ENCODE assay signal across 8 cellular contexts in the genomic region with DNA sequence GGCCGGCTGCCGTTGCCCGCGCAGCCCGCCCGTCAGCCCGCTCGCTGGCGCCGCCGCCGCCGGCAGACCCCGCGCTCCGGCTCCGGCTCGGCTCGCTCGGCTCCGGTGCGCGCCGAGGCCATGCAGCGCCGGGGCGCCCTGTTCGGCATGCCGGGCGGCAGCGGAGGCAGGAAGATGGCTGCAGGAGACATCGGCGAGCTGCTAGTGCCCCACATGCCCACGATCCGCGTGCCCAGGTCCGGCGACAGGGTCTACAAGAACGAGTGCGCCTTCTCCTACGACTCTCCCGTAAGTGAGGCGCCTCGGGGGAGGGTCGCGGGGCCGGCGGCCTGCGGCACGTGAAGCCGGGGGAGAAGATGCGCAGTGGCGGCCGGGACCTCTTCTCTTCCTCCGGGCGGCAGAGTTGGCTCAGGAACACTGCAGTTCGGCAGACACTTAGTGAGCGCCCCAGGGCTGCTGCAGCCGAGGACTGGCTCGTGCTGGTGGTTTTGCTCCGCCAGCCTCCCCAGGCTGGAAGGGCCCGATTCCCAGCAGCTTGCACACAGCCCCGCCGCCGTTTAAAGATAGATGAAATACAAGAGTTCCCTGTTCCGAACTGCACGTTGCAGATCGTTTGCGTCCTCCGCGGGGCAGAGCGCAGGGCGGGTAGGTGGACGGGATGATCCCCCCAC. TPM values are rescaled to one million over a fixed set of nuclear protein-coding genes. Genes with fewer than 3 reads are reported as not detected.
A peak's percentile ranks its signal among the peaks of the same experiment; 100 is the strongest.
DNase-seq lines count a peak whose midpoint lies in the region; ATAC-seq and TF ChIP-seq lines count a peak whose summit lies in the region.

No MANE protein-coding gene starts in this region.

- peak overlapping the region; percentile 89 for H3K4me2 ChIP-seq in BLaER1

- DNase-seq in NCI-H460 (ENCODE audit: extremely low read depth, low read depth) = peak; percentile 34
- DNase-seq in activated CD4-positive, alpha-beta T cell treated with anti-CD3 and anti-CD28 coated beads, Interleukin-2, amount 50 U/mL, for 1 hour = peak; percentile 58
- peak; percentile 82 for DNase-seq in dermis blood vessel endothelial cell
- DNase-seq in right lobe of liver = peak; percentile 82 to 86 (median 84)
- DNase-seq in stimulated activated CD4-positive, alpha-beta T cell treated with anti-CD3 and anti-CD28 coated beads, Interleukin-4, amount 100 ng/mL, for 24 hours = peak; percentile 68

- H3K27me3 ChIP-seq in BLaER1 (no peaks in the 10 kb centered on the region), right lobe of liver (no peaks in the 10 kb centered on the region)

- WGBS in right lobe of liver (ENCODE audit: insufficient coverage, low coverage, low lambda C conversion rate, missing lambda C conversion rate) = 0% methylated on average over 9 of the region's 74 CpGs

- peak overlapping the region; percentile 96 for H3K9ac ChIP-seq in BLaER1

- H3K36me3 ChIP-seq in BLaER1 (peaks cover 22% of the 10 kb centered on the region), right lobe of liver (no peaks in the 10 kb centered on the region)

- peaks cover 33% of the 10 kb centered on the region for H3K4me1 ChIP-seq in BLaER1
- no peaks in the 10 kb centered on the region for H3K4me1 ChIP-seq in right lobe of liver

- no peaks in the 10 kb centered on the region for H3K9me3 ChIP-seq in BLaER1
- no peaks in the 10 kb centered on the region for H3K9me3 ChIP-seq in right lobe of liver

- peak; percentile 50 for ATAC-seq in GM19043 (IDR thresholded peaks at IDR 0.05; ENCODE audit: low read depth, unreplicated experiment)
- peak; percentile 47 for ATAC-seq in HG03342 (IDR thresholded peaks at IDR 0.05; ENCODE audit: unreplicated experiment)
- peak; percentile 82 to 90 (median 86) for ATAC-seq in right lobe of liver

- peaks cover 42% of the 10 kb centered on the region for H4K20me1 ChIP-seq in BLaER1

- H3K27ac ChIP-seq in BLaER1 (peak overlapping the region; percentile 96), right lobe of liver (peak overlapping the region; percentile 75 to 86 (median 84))

- peak; percentile 62 for TF ChIP-seq POLR2A in right lobe of liver (IDR thresholded peaks at IDR 0.05)

- intact Hi-C loops in right lobe of liver (cut with DNase I) = no loop called here

- peak overlapping the region; percentile 90 for H3K4me3 ChIP-seq in BLaER1
- H3K4me3 ChIP-seq in right lobe of liver = peak overlapping the region; percentile 75 to 90 (median 82)

- peak in 1 of 4 donors; percentile 16 for TF ChIP-seq CTCF in right lobe of liver (IDR thresholded peaks at IDR 0.05)

RNA-seq across cellular contexts. Expression of gene USP13, which starts 0.4 kb away (rescaled TPM):
- 4.4 and 8.1 TPM in 2 replicates for total RNA-seq in NCI-H460 (2014; rRNA removed; shearing (Covaris generic))
- polyA plus RNA-seq in NCI-H460 (2014; cell fraction: nucleus; rRNA removed) = 3.5 and 4.2 TPM in 2 replicates
- total RNA-seq in dermis blood vessel endothelial cell (30.5 and 52.0 TPM in 2 replicates), right lobe of liver (10 to 100 TPM in 1 of 6 experiments, 1 to 10 TPM in 5; 6.0 to 11.1 (median 6.9) TPM)

RNA-seq across cellular contexts. Expression of gene NDUFB5, which starts 48.6 kb away (rescaled TPM):
- total RNA-seq in NCI-H460 (2014; rRNA removed; shearing (Covaris generic)) = 168 and 203 TPM in 2 replicates
- 81.7 and 145 TPM in 2 replicates for polyA plus RNA-seq in NCI-H460 (2014; cell fraction: nucleus; rRNA removed)
- total RNA-seq in dermis blood vessel endothelial cell (92.3 and 152 TPM in 2 replicates), right lobe of liver (100 to 1,000 TPM in 1 of 6 experiments, 10 to 100 TPM in 5; 53.4 to 102 (median 64.6) TPM)

RNA-seq across cellular contexts. Expression of gene MRPL47, which starts 48.8 kb away (rescaled TPM):
- 60.4 and 68.1 TPM in 2 replicates for total RNA-seq in NCI-H460 (2014; rRNA removed; shearing (Covaris generic))
- polyA plus RNA-seq in NCI-H460 (2014; cell fraction: nucleus; rRNA removed) = 33.8 and 42.4 TPM in 2 replicates
- 30.1 and 36.1 TPM in 2 replicates for total RNA-seq in dermis blood vessel endothelial cell
- total RNA-seq in right lobe of liver = 10 to 100 TPM; 12.4 to 25.0 (median 18.2) TPM

Comparison
In these comparisons a context has a peak if more than half of its experiments do, and no peak if none do; other contexts are left out.
1. Peak in every context shown above with its lines: DNase-seq, ATAC-seq, H3K4me3 ChIP-seq and H3K27ac ChIP-seq.
2. DNase-seq: peak in every context shown above with its lines; median percentile 84 in right lobe of liver; 82 in dermis blood vessel endothelial cell; 68 in stimulated activated CD4-positive, alpha-beta T cell treated with anti-CD3 and anti-CD28 coated beads, Interleukin-4, amount 100 ng/mL, for 24 hours; 58 in activated CD4-positive, alpha-beta T cell treated with anti-CD3 and anti-CD28 coated beads, Interleukin-2, amount 50 U/mL, for 1 hour; 34 in NCI-H460.